17 cellular contexts compared by ENCODE assay signal in the genomic region with DNA sequence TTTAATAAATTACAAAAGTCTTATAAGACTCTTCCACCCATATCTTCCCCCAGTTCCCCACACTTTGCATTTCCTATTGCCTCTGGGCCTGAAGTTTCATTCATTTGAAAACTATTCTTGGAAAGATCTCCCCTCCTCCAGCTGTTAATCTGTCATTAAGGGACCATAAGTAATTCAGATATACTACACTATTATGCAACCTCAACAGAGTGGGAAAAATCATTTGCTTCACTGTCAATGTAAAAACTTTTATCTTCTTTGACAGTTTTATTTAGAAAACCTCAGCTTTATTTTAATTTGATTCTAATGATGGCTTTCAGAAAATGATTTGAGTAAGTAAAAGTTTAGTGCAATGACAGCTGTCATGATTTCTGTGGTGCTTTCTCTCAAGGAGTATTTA.
"Had no signal": no experiment of that assay in that cellular context is flagged by ENCODE, and none has a peak within 500 bp of the region (broad histone marks: within the 10 kb centered on the region; RNA-seq: fewer than 3 reads in every experiment).

No MANE protein-coding gene starts in this region.

- ATAC-seq: activated CD8-positive, alpha-beta memory T cell treated with anti-CD3 and anti-CD28 coated beads, Interleukin-2, amount 10 ng/mL, durations not matched to agents 7 days and 5 days; body of pancreas; left ventricle myocardium superior; psoas muscle; right lobe of liver; stimulated activated naive B cell treated with anti-CD40 and anti-IgM and Interleukin-4, amounts not matched to agents 10 μg/mL and 1 μg/mL and 100 μg/mL, for 72 hours; upper lobe of right lung had no signal

- H3K9me3 Mint-ChIP-seq: activated CD4-positive, alpha-beta memory T cell treated with anti-CD3 and anti-CD28 coated beads, Interleukin-2, amount 10 ng/mL, durations not matched to agents 7 days and 5 days; stimulated activated naive B cell treated with anti-CD40 and anti-IgM and Interleukin-4, amounts not matched to agents 10 μg/mL and 1 μg/mL and 100 μg/mL, for 72 hours had no signal

- H3K4me1 ChIP-seq: psoas muscle, right lobe of liver, upper lobe of right lung had no signal

- H3K27me3 Mint-ChIP-seq: activated CD4-positive, alpha-beta memory T cell treated with anti-CD3 and anti-CD28 coated beads, Interleukin-2, amount 10 ng/mL, durations not matched to agents 7 days and 5 days; activated CD8-positive, alpha-beta memory T cell treated with anti-CD3 and anti-CD28 coated beads, Interleukin-2, amount 10 ng/mL, durations not matched to agents 7 days and 5 days; activated naive CD8-positive, alpha-beta T cell; naive B cell; stimulated activated naive B cell treated with anti-CD40 and anti-IgM and Interleukin-4, amounts not matched to agents 10 μg/mL and 1 μg/mL and 100 μg/mL, for 72 hours had no signal

- H3K36me3 Mint-ChIP-seq: activated CD8-positive, alpha-beta memory T cell treated with anti-CD3 and anti-CD28 coated beads, Interleukin-2, amount 10 ng/mL, durations not matched to agents 7 days and 5 days; activated naive CD8-positive, alpha-beta T cell; naive B cell; stimulated activated naive B cell treated with anti-CD40 and anti-IgM and Interleukin-4, amounts not matched to agents 10 μg/mL and 1 μg/mL and 100 μg/mL, for 72 hours had no signal

- H3K4me3 Mint-ChIP-seq: activated CD4-positive, alpha-beta memory T cell treated with anti-CD3 and anti-CD28 coated beads, Interleukin-2, amount 10 ng/mL, durations not matched to agents 7 days and 5 days; activated CD8-positive, alpha-beta memory T cell treated with anti-CD3 and anti-CD28 coated beads, Interleukin-2, amount 10 ng/mL, durations not matched to agents 7 days and 5 days; activated naive CD8-positive, alpha-beta T cell; naive B cell; stimulated activated naive B cell treated with anti-CD40 and anti-IgM and Interleukin-4, amounts not matched to agents 10 μg/mL and 1 μg/mL and 100 μg/mL, for 72 hours had no signal

- H3K9me3 ChIP-seq: body of pancreas, psoas muscle, right lobe of liver, thoracic aorta, upper lobe of right lung had no signal

- H3K27me3 ChIP-seq: body of pancreas, right lobe of liver, upper lobe of right lung had no signal

- H3K27ac Mint-ChIP-seq: activated CD4-positive, alpha-beta memory T cell treated with anti-CD3 and anti-CD28 coated beads, Interleukin-2, amount 10 ng/mL, durations not matched to agents 7 days and 5 days; activated CD8-positive, alpha-beta memory T cell treated with anti-CD3 and anti-CD28 coated beads, Interleukin-2, amount 10 ng/mL, durations not matched to agents 7 days and 5 days; activated naive CD8-positive, alpha-beta T cell; naive B cell; stimulated activated naive B cell treated with anti-CD40 and anti-IgM and Interleukin-4, amounts not matched to agents 10 μg/mL and 1 μg/mL and 100 μg/mL, for 72 hours had no signal

- H3K4me1 Mint-ChIP-seq: activated CD4-positive, alpha-beta memory T cell treated with anti-CD3 and anti-CD28 coated beads, Interleukin-2, amount 10 ng/mL, durations not matched to agents 7 days and 5 days; activated CD8-positive, alpha-beta memory T cell treated with anti-CD3 and anti-CD28 coated beads, Interleukin-2, amount 10 ng/mL, durations not matched to agents 7 days and 5 days; naive B cell; stimulated activated naive B cell treated with anti-CD40 and anti-IgM and Interleukin-4, amounts not matched to agents 10 μg/mL and 1 μg/mL and 100 μg/mL, for 72 hours had no signal

- DNase-seq: activated CD4-positive, alpha-beta memory T cell treated with anti-CD3 and anti-CD28 coated beads, Interleukin-2, amount 10 ng/mL, durations not matched to agents 7 days and 5 days; activated CD4-positive, alpha-beta T cell treated with anti-CD3 and anti-CD28 coated beads for 48 hours; activated CD4-positive, CD25-positive, alpha-beta regulatory T cell; activated CD8-positive, alpha-beta memory T cell treated with anti-CD3 and anti-CD28 coated beads, Interleukin-2, amount 10 ng/mL, durations not matched to agents 7 days and 5 days; amygdala; body of pancreas; caudate nucleus; foreskin fibroblast; left ventricle myocardium superior; naive B cell; psoas muscle; right lobe of liver; stimulated activated naive B cell treated with anti-CD40 and anti-IgM and Interleukin-4, amounts not matched to agents 10 μg/mL and 1 μg/mL and 100 μg/mL, for 72 hours; T-helper 9 cell; upper lobe of right lung had no signal

- H3K27ac ChIP-seq: body of pancreas, psoas muscle, right lobe of liver, thoracic aorta, upper lobe of right lung had no signal

- H3K4me3 ChIP-seq: body of pancreas, psoas muscle, right lobe of liver, thoracic aorta, upper lobe of right lung had no signal

- H3K36me3 ChIP-seq: right lobe of liver, thoracic aorta, upper lobe of right lung had no signal
